ENCODE assay signal across 15 cellular contexts in the genomic region with DNA sequence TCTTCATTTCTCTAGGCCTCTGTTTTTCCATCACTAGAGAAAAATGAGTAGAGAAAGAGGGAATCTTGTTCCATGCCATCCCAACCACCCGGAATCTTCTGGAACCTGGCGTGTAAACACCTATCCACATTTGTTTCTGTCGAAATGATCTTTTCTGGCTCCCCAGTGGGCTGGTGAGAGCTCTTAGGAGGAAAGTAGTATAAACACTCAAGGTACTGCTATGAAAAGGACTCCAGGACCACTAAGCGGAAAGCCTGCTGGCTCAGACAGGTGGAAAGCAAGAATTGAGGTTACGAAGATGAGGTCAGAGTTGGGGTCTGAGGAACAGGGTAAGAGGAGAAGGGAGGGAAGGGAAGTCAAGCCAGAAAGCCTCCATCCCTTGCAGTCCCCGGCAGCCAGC.
"Had no signal": no experiment of that assay in that cellular context is flagged by ENCODE, and none has a peak within 500 bp of the region (broad histone marks: within the 10 kb centered on the region; RNA-seq: fewer than 3 reads in every experiment).

No MANE protein-coding gene starts in this region.

- H3K9me3 Mint-ChIP-seq: activated naive CD4-positive, alpha-beta T cell treated with anti-CD3 and anti-CD28 coated beads, Interleukin-2, amount 50 U/mL, for 72 hours; activated T-helper 1 cell treated with anti-CD3 and anti-CD28 coated beads, Interleukin-12 subunit alpha, Interleukin-12 subunit beta, Interleukin-2, Interleukin-4 antibody, amounts not matched to agents 30 ng/mL and 10 ng/mL and 1 ng/mL, durations not matched to agents 14 hours and 24 hours and 36 hours; immature natural killer cell; naive B cell; stimulated activated effector memory CD8-positive, alpha-beta T cell treated with anti-CD3 and anti-CD28 coated beads, Interleukin-12 subunit alpha, Interleukin-12 subunit beta, amount 100 ng/mL, for 72 hours had no signal

- H3K4me1 Mint-ChIP-seq: immature natural killer cell; naive B cell; stimulated activated effector memory CD8-positive, alpha-beta T cell treated with anti-CD3 and anti-CD28 coated beads, Interleukin-12 subunit alpha, Interleukin-12 subunit beta, amount 100 ng/mL, for 72 hours had no signal

- H3K27me3 ChIP-seq: adrenal gland, pancreas, right lobe of liver had no signal

- H3K9me3 ChIP-seq: adrenal gland, mucosa of descending colon, pancreas, right lobe of liver had no signal

- H3K4me3 Mint-ChIP-seq: activated T-helper 1 cell treated with anti-CD3 and anti-CD28 coated beads, Interleukin-12 subunit alpha, Interleukin-12 subunit beta, Interleukin-2, Interleukin-4 antibody, amounts not matched to agents 30 ng/mL and 10 ng/mL and 1 ng/mL, durations not matched to agents 14 hours and 24 hours and 36 hours; immature natural killer cell; naive B cell; stimulated activated effector memory CD8-positive, alpha-beta T cell treated with anti-CD3 and anti-CD28 coated beads, Interleukin-12 subunit alpha, Interleukin-12 subunit beta, amount 100 ng/mL, for 72 hours had no signal

- H3K27ac Mint-ChIP-seq: activated naive CD4-positive, alpha-beta T cell treated with anti-CD3 and anti-CD28 coated beads, Interleukin-2, amount 50 U/mL, for 72 hours; activated T-helper 1 cell treated with anti-CD3 and anti-CD28 coated beads, Interleukin-12 subunit alpha, Interleukin-12 subunit beta, Interleukin-2, Interleukin-4 antibody, amounts not matched to agents 30 ng/mL and 10 ng/mL and 1 ng/mL, durations not matched to agents 14 hours and 24 hours and 36 hours; immature natural killer cell; stimulated activated effector memory CD8-positive, alpha-beta T cell treated with anti-CD3 and anti-CD28 coated beads, Interleukin-12 subunit alpha, Interleukin-12 subunit beta, amount 100 ng/mL, for 72 hours had no signal

- H3K27ac ChIP-seq: adrenal gland, right lobe of liver had no signal

- DNase-seq: activated CD4-positive, alpha-beta T cell treated with anti-CD3 and anti-CD28 coated beads, Interleukin-2, amount 50 U/mL, for 4 hours; activated gamma-delta T cell treated with Interleukin-2 at 50 U/mL for 16 hours; adrenal gland; cerebellar nuclear complex; effector CD4-positive, alpha-beta T cell; immature natural killer cell; mesenchymal stem cell; naive B cell; right lobe of liver; stimulated activated CD4-positive, alpha-beta T cell treated with anti-CD3 and anti-CD28 coated beads, Interleukin-4, amount 100 ng/mL, for 24 hours had no signal

- H3K36me3 Mint-ChIP-seq: activated naive CD4-positive, alpha-beta T cell treated with anti-CD3 and anti-CD28 coated beads, Interleukin-2, amount 50 U/mL, for 72 hours; immature natural killer cell; naive B cell; stimulated activated effector memory CD8-positive, alpha-beta T cell treated with anti-CD3 and anti-CD28 coated beads, Interleukin-12 subunit alpha, Interleukin-12 subunit beta, amount 100 ng/mL, for 72 hours had no signal

- H3K36me3 ChIP-seq: adrenal gland, pancreas, right lobe of liver had no signal

- H3K4me3 ChIP-seq: adrenal gland, mucosa of descending colon, pancreas, right lobe of liver had no signal

- H3K4me1 ChIP-seq: adrenal gland had no signal

- ATAC-seq: activated naive CD4-positive, alpha-beta T cell treated with anti-CD3 and anti-CD28 coated beads, Interleukin-2, amount 50 U/mL, for 72 hours; right lobe of liver; stimulated activated effector memory CD8-positive, alpha-beta T cell treated with anti-CD3 and anti-CD28 coated beads, Interleukin-12 subunit alpha, Interleukin-12 subunit beta, amount 100 ng/mL, for 72 hours had no signal
